In the genomic region with DNA sequence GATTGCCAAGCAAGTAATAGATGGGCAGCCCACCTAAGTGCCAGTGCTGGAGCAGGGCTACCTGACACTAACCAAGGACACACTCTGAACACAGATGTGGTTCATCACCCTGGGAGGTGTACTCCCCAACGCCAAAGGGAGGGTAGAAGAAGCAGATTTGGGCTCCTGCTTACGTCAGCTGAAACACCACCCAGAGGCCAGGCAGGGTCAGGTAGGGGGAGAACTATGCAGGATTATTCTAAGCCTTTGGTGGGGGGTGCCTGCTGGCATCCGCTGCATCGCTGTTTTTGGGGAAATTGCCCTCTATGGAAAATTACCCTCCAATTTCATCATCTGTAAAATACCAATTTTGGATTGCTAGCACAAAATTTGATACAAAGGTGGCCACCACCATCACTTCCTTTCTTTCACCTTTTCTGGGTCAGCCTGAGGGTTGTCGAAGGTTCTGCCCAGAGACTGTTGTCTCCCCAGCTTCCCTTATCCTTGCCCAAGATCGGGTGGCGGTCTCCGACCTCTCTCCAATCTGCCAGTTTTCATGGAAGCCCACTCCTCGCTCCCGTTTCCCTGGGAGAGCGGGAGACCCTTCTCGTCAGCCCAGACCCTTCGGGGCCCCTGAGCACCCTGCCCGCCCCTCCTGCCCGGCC, we compare ENCODE assay signal across 8 cellular contexts. TPM values are rescaled to one million over a fixed set of nuclear protein-coding genes. Genes with fewer than 3 reads are reported as not detected.
DNase-seq lines count a peak whose midpoint lies in the region; ATAC-seq and TF ChIP-seq lines count a peak whose summit lies in the region.

No MANE protein-coding gene starts in this region.

- H3K36me3 ChIP-seq in Peyer's patch: no peaks in the 10 kb centered on the region
- H3K36me3 ChIP-seq in adrenal gland (replicated peaks in 1 of 2): no peaks in the 10 kb centered on the region
- no peaks in the 10 kb centered on the region for H3K36me3 ChIP-seq in SK-N-SH (replicated peaks in 1 of 2; ENCODE audit: control insufficient read depth in 1 of 2, insufficient read depth in 2 of 2, low read length in 1 of 2)

- H3K9me3 ChIP-seq in Peyer's patch (no peaks in the 10 kb centered on the region), adrenal gland (replicated peaks in 1 of 3) (no peaks in the 10 kb centered on the region), SK-N-SH (no peaks in the 10 kb centered on the region)

- H3K27me3 ChIP-seq in Peyer's patch (no peaks in the 10 kb centered on the region), adrenal gland (no peaks in the 10 kb centered on the region), SK-N-SH (ENCODE audit: insufficient read depth) (no peaks in the 10 kb centered on the region)

- H3K4me1 ChIP-seq in Peyer's patch (peaks cover 0 to 12% (median 8%) of the 10 kb centered on the region in 4 donors), adrenal gland (replicated peaks in 1 of 2) (peaks cover 0 to 9% of the 10 kb centered on the region in 2 donors), SK-N-SH (ENCODE audit: control insufficient read depth in 1 of 2, insufficient read depth in 2 of 2, low read depth in 1 of 2, low read length in 1 of 2) (peaks cover 0 to 2% of the 10 kb centered on the region in 2 experiments; a peak in 1 of 4 replicates)

- TF ChIP-seq CTCF in Peyer's patch (IDR thresholded peaks at IDR 0.05): peak in 1 of 6 experiments; percentile 15
- no peak for TF ChIP-seq CTCF in adrenal gland (IDR thresholded peaks at IDR 0.05)
- no peak for TF ChIP-seq CTCF in SK-N-SH (IDR thresholded peaks at IDR 0.05)

- ATAC-seq in GM19023 (IDR thresholded peaks at IDR 0.05; ENCODE audit: unreplicated experiment) (peak; percentile 11), HG03025 (IDR thresholded peaks at IDR 0.05; ENCODE audit: low FRiP score, unreplicated experiment) (no peak)

- POLR2A ChIA-PET in SK-N-SH (lab: Yijun Ruan, JAX): no interaction called here

- no peaks in the 10 kb centered on the region for H3K9me2 ChIP-seq in SK-N-SH

- WGBS in adrenal gland, 4 donors: 76 to 83% (median 82%) methylated on average over 14 to 15 of the region's 15 CpGs
- WGBS in SK-N-SH (ENCODE audit: low lambda C conversion rate): 92% methylated on average over 15 of the region's 15 CpGs

- H3F3A ChIP-seq in SK-N-SH (replicated peaks; ENCODE audit: insufficient read depth): no peaks in the 10 kb centered on the region

- H3K9ac ChIP-seq in SK-N-SH: no peak overlapping the region

- H3K27ac ChIP-seq in Peyer's patch (peak overlapping the region; percentile 82 to 91 (median 85)), adrenal gland (peak overlapping the region in 3 of 5 donors; percentile 14 to 84 (median 54)), SK-N-SH (ENCODE audit: low read depth in 2 of 2, low read length in 1 of 2) (no peak overlapping the region)

- no peak for TF ChIP-seq EP300 in SK-N-SH (IDR thresholded peaks at IDR 0.05; ENCODE audit: borderline replicate concordance in 1 of 2, low read depth in 1 of 2, low read length in 1 of 2)

- no peak for TF ChIP-seq RAD21 in SK-N-SH (IDR thresholded peaks at IDR 0.05; ENCODE audit: low read length)

- H2AFZ ChIP-seq in SK-N-SH (ENCODE audit: low read depth): no peak overlapping the region

- no peaks in the 10 kb centered on the region for H3K79me2 ChIP-seq in SK-N-SH (ENCODE audit: insufficient read depth)

- no peak overlapping the region for H3K4me2 ChIP-seq in SK-N-SH

- DNase-seq in Peyer's patch (peak in 2 of 3 donors; percentile 74 to 83), adrenal gland (no peak), SK-N-SH (no peak), NCI-H82 treated with DMSO at 0.1 percent for 48 hours (lab: John Stamatoyannopoulos, UW; ENCODE audit: unreplicated experiment) (no peak), NCI-H2171 treated with DMSO at 0.1 percent for 48 hours (lab: John Stamatoyannopoulos, UW) (no peak)
- peak; percentile 40 for DNase-seq in stimulated activated CD8-positive, alpha-beta memory T cell treated with anti-CD3 and anti-CD28 coated beads, Interleukin-12 subunit alpha, Interleukin-12 subunit beta, amount 100 ng/mL, for 1 hour (ENCODE audit: low read depth)

- CTCF ChIA-PET in SK-N-SH (lab: Yijun Ruan, JAX): interaction anchor here (1.4 to 2.2 kb wide), 2 partner anchors 18 to 105 kb away, joined by 3 to 7 read pairs; no protein-coding TSS in a partner anchor

- H4K20me1 ChIP-seq in SK-N-SH (ENCODE audit: insufficient read depth): no peaks in the 10 kb centered on the region

- no peak for TF ChIP-seq POLR2A in Peyer's patch (IDR thresholded peaks at IDR 0.05)
- TF ChIP-seq POLR2A in adrenal gland (IDR thresholded peaks at IDR 0.05): no peak

- H3K4me3 ChIP-seq in Peyer's patch (peak overlapping the region; percentile 44 to 52 (median 50)), adrenal gland (peak overlapping the region in 1 of 4 donors; percentile 39), SK-N-SH (ENCODE audit: low read depth in 2 of 2, low read length in 1 of 2) (no peak overlapping the region)

- intact Hi-C loops in adrenal gland (cut with DNase I): no loop called here

TF ChIP-seq in SK-N-SH, 30 proteins besides CTCF, POLR2A, EP300 and RAD21:
- no peak for TF ChIP-seq SIN3A (IDR thresholded peaks at IDR 0.05; ENCODE audit: borderline replicate concordance, low read depth, low read length)

RNA-seq across cellular contexts. Expression of a gene that starts 0.5 kb away (rescaled TPM):
- 10 to 100 TPM in 1 of 4 donors, 1 to 10 TPM in 3; 2.3 to 38.0 (median 5.6) TPM for total RNA-seq in Peyer's patch
- 10 to 100 TPM in 1 of 8 donors, 1 to 10 TPM in 7; 4.2 to 16.6 (median 7.1) TPM for total RNA-seq in adrenal gland
- 1 to 10 TPM; 4.3 to 9.8 (median 4.6) TPM for polyA plus RNA-seq in adrenal gland
- not detected in 2 replicates for polyA plus RNA-seq in SK-N-SH (2012; rRNA removed)
- not detected in 2 replicates for polyA plus RNA-seq in SK-N-SH (2012; cell fraction: cytosol; rRNA removed)
- not detected in 2 replicates for polyA plus RNA-seq in SK-N-SH (2012; cell fraction: nucleus; rRNA removed)

RNA-seq across cellular contexts. Expression of a gene that starts 23.0 kb away (rescaled TPM):
- total RNA-seq in Peyer's patch (not detected), adrenal gland (1 to 10 TPM in 6 of 8 donors, under 1 TPM in 1, not detected in 1; 0.28 to 9.4 (median 4.1) TPM)
- polyA plus RNA-seq in adrenal gland (under 1 TPM; 0.60 to 0.80 (median 0.67) TPM), SK-N-SH (2012; rRNA removed) (0.05 TPM in 1 of 2 replicates, not detected in the other)
- 0.03 and 0.04 TPM in 2 replicates for polyA plus RNA-seq in SK-N-SH (2012; cell fraction: cytosol; rRNA removed)
- not detected in 2 replicates for polyA plus RNA-seq in SK-N-SH (2012; cell fraction: nucleus; rRNA removed)

RNA-seq across cellular contexts. Expression of a gene that starts 53.2 kb away (rescaled TPM):
- total RNA-seq in Peyer's patch (10 to 100 TPM; 23.1 to 42.9 (median 39.1) TPM), adrenal gland (10 to 100 TPM in 6 of 8 donors, 1 to 10 TPM in 2; 2.7 to 32.6 (median 14.7) TPM)
- polyA plus RNA-seq in adrenal gland (10 to 100 TPM in 1 of 3 donors, 1 to 10 TPM in 2; 6.0 to 10.9 (median 9.9) TPM), SK-N-SH (2012; rRNA removed) (22.6 and 26.3 TPM in 2 replicates)
- 25.2 and 26.0 TPM in 2 replicates for polyA plus RNA-seq in SK-N-SH (2012; cell fraction: cytosol; rRNA removed)
- 13.6 and 15.1 TPM in 2 replicates for polyA plus RNA-seq in SK-N-SH (2012; cell fraction: nucleus; rRNA removed)

Comparison
In these comparisons a context has a peak if more than half of its experiments do, and no peak if none do; other contexts are left out.
1. DNase-seq: peak in Peyer's patch (2 of 3) and stimulated activated CD8-positive, alpha-beta memory T cell treated with anti-CD3 and anti-CD28 coated beads, Interleukin-12 subunit alpha, Interleukin-12 subunit beta, amount 100 ng/mL, for 1 hour (single experiment); none in adrenal gland (0 of 7), SK-N-SH (single experiment), NCI-H82 treated with DMSO at 0.1 percent for 48 hours (single experiment) and NCI-H2171 treated with DMSO at 0.1 percent for 48 hours (single experiment).
2. H3K27ac ChIP-seq: peak in Peyer's patch (4 of 4) and adrenal gland (3 of 5); none in SK-N-SH (0 of 2).
3. H3K4me3 ChIP-seq: peak in Peyer's patch (4 of 4); none in SK-N-SH (0 of 2).